8 cellular contexts compared by ENCODE assay signal in genomic region chr20:44738779-44739477, GRCh38. TPM values are rescaled to one million over a fixed set of nuclear protein-coding genes. Genes with fewer than 3 reads are reported as not detected.
DNase-seq lines count a peak whose midpoint lies in the region; ATAC-seq and TF ChIP-seq lines count a peak whose summit lies in the region.

No MANE protein-coding gene starts in this region.

- H3K9me3 Mint-ChIP-seq in T-helper 1 cell treated with Interleukin-12 subunit alpha and Interleukin-12 subunit beta and Interleukin-4 antibody, amounts not matched to agents 30 μg/mL and 1 μg/mL, for 36 hours = peaks cover 11% of the 10 kb centered on the region

- ATAC-seq in left lobe of liver = peak; percentile 51
- no peak for ATAC-seq in HG03342 (IDR thresholded peaks at IDR 0.05; ENCODE audit: unreplicated experiment)

- peak overlapping the region; percentile 77 for H3K4me3 Mint-ChIP-seq in T-helper 1 cell treated with Interleukin-12 subunit alpha and Interleukin-12 subunit beta and Interleukin-4 antibody, amounts not matched to agents 30 μg/mL and 1 μg/mL, for 36 hours

- peak overlapping the region; percentile 67 for H3K27ac Mint-ChIP-seq in T-helper 1 cell treated with Interleukin-12 subunit alpha and Interleukin-12 subunit beta and Interleukin-4 antibody, amounts not matched to agents 30 μg/mL and 1 μg/mL, for 36 hours

- H3K27me3 Mint-ChIP-seq in T-helper 1 cell treated with Interleukin-12 subunit alpha and Interleukin-12 subunit beta and Interleukin-4 antibody, amounts not matched to agents 30 μg/mL and 1 μg/mL, for 36 hours (ENCODE audit: low read depth) = no peaks in the 10 kb centered on the region

- no peak for TF ChIP-seq CTCF in choroid plexus epithelial cell (conservative IDR thresholded peaks at IDR 0.05; ENCODE audit: low read depth, low read length)

- H3K4me1 Mint-ChIP-seq in T-helper 1 cell treated with Interleukin-12 subunit alpha and Interleukin-12 subunit beta and Interleukin-4 antibody, amounts not matched to agents 30 μg/mL and 1 μg/mL, for 36 hours (ENCODE audit: low read depth) = peaks cover 18% of the 10 kb centered on the region

- H3K4me3 ChIP-seq in choroid plexus epithelial cell (ENCODE audit: low read depth, low read length) = no peak overlapping the region

- DNase-seq in activated T-cell treated with anti-CD3 and anti-CD28 coated beads for 24 hours (ENCODE audit: low read depth) (peak; percentile 26), activated T-cell treated with anti-CD3 and anti-CD28 coated beads for 4 hours (no peak), NCI-H1694 (lab: John Stamatoyannopoulos, UW) (peak; percentile 79), choroid plexus epithelial cell (ENCODE audit: low read depth) (peak; percentile 82), left lobe of liver (ENCODE audit: low spot score) (peak; percentile 59), superior temporal gyrus (ENCODE audit: extremely low spot score) (peak; percentile 95)

- H3K36me3 Mint-ChIP-seq in T-helper 1 cell treated with Interleukin-12 subunit alpha and Interleukin-12 subunit beta and Interleukin-4 antibody, amounts not matched to agents 30 μg/mL and 1 μg/mL, for 36 hours (ENCODE audit: low read depth) = peaks cover 13% of the 10 kb centered on the region

RNA-seq across cellular contexts. Expression of gene KCNK15, which starts 6.7 kb away (rescaled TPM):
- total RNA-seq in left lobe of liver = 0.20 TPM

RNA-seq across cellular contexts. Expression of gene CCN5, which starts 23.8 kb away (rescaled TPM):
- total RNA-seq in left lobe of liver = 1.1 TPM
